In genomic region chr11:86468169-86468568, GRCh38 we compare ENCODE assay signal across 31 cellular contexts.
"Had no signal": no experiment of that assay in that cellular context is flagged by ENCODE, and none has a peak within 500 bp of the region (broad histone marks: within the 10 kb centered on the region; RNA-seq: fewer than 3 reads in every experiment).

No MANE protein-coding gene starts in this region.

- H3K4me1 ChIP-seq: ascending aorta, breast epithelium had no signal

- H3K27me3 Mint-ChIP-seq: activated CD4-positive, alpha-beta T cell treated with anti-CD3 and anti-CD28 coated beads, Interleukin-2, amount 10 ng/mL, durations not matched to agents 7 days and 5 days; activated naive CD4-positive, alpha-beta T cell treated with anti-CD3 and anti-CD28 coated beads, Interleukin-2, amount 10 ng/mL, durations not matched to agents 7 days and 5 days; activated naive CD8-positive, alpha-beta T cell treated with anti-CD3 and anti-CD28 coated beads, Interleukin-2, amount 10 ng/mL, durations not matched to agents 7 days and 5 days; activated T-cell treated with anti-CD3 and anti-CD28 coated beads, Interleukin-2, amount 50 U/mL, for 24 hours; dendritic cell treated with granulocyte-macrophage colony-stimulating factor and Interleukin-4, amounts not matched to agents 40 ng/mL and 50 ng/mL, for 4 days had no signal

- H3K27me3 ChIP-seq: ascending aorta, breast epithelium, cardiac muscle cell, dorsolateral prefrontal cortex, esophagus muscularis mucosa, gastroesophageal sphincter, heart right ventricle had no signal

- H3K4me3 Mint-ChIP-seq: activated CD4-positive, alpha-beta memory T cell treated with anti-CD3 and anti-CD28 coated beads, Interleukin-2, amount 10 ng/mL, durations not matched to agents 7 days and 5 days; activated CD4-positive, alpha-beta T cell treated with anti-CD3 and anti-CD28 coated beads, Interleukin-2, amount 10 ng/mL, durations not matched to agents 7 days and 5 days; activated naive CD4-positive, alpha-beta T cell treated with anti-CD3 and anti-CD28 coated beads, Interleukin-2, amount 10 ng/mL, durations not matched to agents 7 days and 5 days; activated naive CD8-positive, alpha-beta T cell treated with anti-CD3 and anti-CD28 coated beads, Interleukin-2, amount 10 ng/mL, durations not matched to agents 7 days and 5 days; activated T-cell treated with anti-CD3 and anti-CD28 coated beads, Interleukin-2, amount 50 U/mL, for 24 hours; activated T-cell treated with anti-CD3 and anti-CD28 coated beads, Interleukin-2, amount 50 U/mL, for 72 hours; brain; dendritic cell treated with granulocyte-macrophage colony-stimulating factor and Interleukin-4, amounts not matched to agents 40 ng/mL and 50 ng/mL, for 4 days; endodermal cell; WTC11 had no signal

- H3K4me1 Mint-ChIP-seq: activated CD4-positive, alpha-beta memory T cell treated with anti-CD3 and anti-CD28 coated beads, Interleukin-2, amount 10 ng/mL, durations not matched to agents 7 days and 5 days; activated CD4-positive, alpha-beta T cell treated with anti-CD3 and anti-CD28 coated beads, Interleukin-2, amount 10 ng/mL, durations not matched to agents 7 days and 5 days; activated naive CD4-positive, alpha-beta T cell treated with anti-CD3 and anti-CD28 coated beads, Interleukin-2, amount 10 ng/mL, durations not matched to agents 7 days and 5 days; activated naive CD8-positive, alpha-beta T cell treated with anti-CD3 and anti-CD28 coated beads, Interleukin-2, amount 10 ng/mL, durations not matched to agents 7 days and 5 days; WTC11 had no signal

- H3K9me3 Mint-ChIP-seq: activated CD4-positive, alpha-beta memory T cell treated with anti-CD3 and anti-CD28 coated beads, Interleukin-2, amount 10 ng/mL, durations not matched to agents 7 days and 5 days; activated naive CD4-positive, alpha-beta T cell treated with anti-CD3 and anti-CD28 coated beads, Interleukin-2, amount 10 ng/mL, durations not matched to agents 7 days and 5 days; activated naive CD4-positive, alpha-beta T cell treated with anti-CD3 and anti-CD28 coated beads, Interleukin-2, amount 50 U/mL, for 72 hours; activated naive CD8-positive, alpha-beta T cell treated with anti-CD3 and anti-CD28 coated beads, Interleukin-2, amount 10 ng/mL, durations not matched to agents 7 days and 5 days; activated T-cell treated with anti-CD3 and anti-CD28 coated beads, Interleukin-2, amount 50 U/mL, for 24 hours; brain; dendritic cell treated with granulocyte-macrophage colony-stimulating factor and Interleukin-4, amounts not matched to agents 40 ng/mL and 50 ng/mL, for 4 days; endodermal cell; WTC11 had no signal

- ATAC-seq: activated naive CD4-positive, alpha-beta T cell treated with anti-CD3 and anti-CD28 coated beads, Interleukin-2, amount 50 U/mL, for 72 hours; activated T-cell treated with anti-CD3 and anti-CD28 coated beads, Interleukin-2, amount 50 U/mL, for 72 hours; gastroesophageal sphincter; heart right ventricle; WTC11 had no signal

- H3K36me3 ChIP-seq: ascending aorta, breast epithelium, cardiac muscle cell had no signal

- H3K27ac Mint-ChIP-seq: activated CD4-positive, alpha-beta memory T cell treated with anti-CD3 and anti-CD28 coated beads, Interleukin-2, amount 10 ng/mL, durations not matched to agents 7 days and 5 days; activated CD4-positive, alpha-beta T cell treated with anti-CD3 and anti-CD28 coated beads, Interleukin-2, amount 10 ng/mL, durations not matched to agents 7 days and 5 days; activated naive CD4-positive, alpha-beta T cell treated with anti-CD3 and anti-CD28 coated beads, Interleukin-2, amount 10 ng/mL, durations not matched to agents 7 days and 5 days; activated naive CD4-positive, alpha-beta T cell treated with anti-CD3 and anti-CD28 coated beads, Interleukin-2, amount 50 U/mL, for 72 hours; activated naive CD8-positive, alpha-beta T cell treated with anti-CD3 and anti-CD28 coated beads, Interleukin-2, amount 10 ng/mL, durations not matched to agents 7 days and 5 days; activated T-cell treated with anti-CD3 and anti-CD28 coated beads, Interleukin-2, amount 50 U/mL, for 24 hours; activated T-cell treated with anti-CD3 and anti-CD28 coated beads, Interleukin-2, amount 50 U/mL, for 72 hours; brain; dendritic cell treated with granulocyte-macrophage colony-stimulating factor and Interleukin-4, amounts not matched to agents 40 ng/mL and 50 ng/mL, for 4 days; endodermal cell; WTC11 had no signal

- H3K27ac ChIP-seq: ascending aorta, breast epithelium, cardiac muscle cell, coronary artery, dorsolateral prefrontal cortex, esophagus muscularis mucosa, gastroesophageal sphincter, heart right ventricle, VCaP had no signal

- H3K4me3 ChIP-seq: ascending aorta, breast epithelium, cardiac muscle cell, coronary artery, dorsolateral prefrontal cortex, esophagus muscularis mucosa, gastroesophageal sphincter, heart right ventricle had no signal

- DNase-seq: activated CD4-positive, alpha-beta memory T cell treated with anti-CD3 and anti-CD28 coated beads, Interleukin-2, amount 10 ng/mL, durations not matched to agents 7 days and 5 days; activated CD4-positive, alpha-beta T cell treated with anti-CD3 and anti-CD28 coated beads for 1 hour; activated CD4-positive, alpha-beta T cell treated with anti-CD3 and anti-CD28 coated beads for 4 hours; activated CD4-positive, alpha-beta T cell treated with anti-CD3 and anti-CD28 coated beads, Interleukin-2, amount 10 ng/mL, durations not matched to agents 7 days and 5 days; activated CD4-positive, alpha-beta T cell treated with anti-CD3 and anti-CD28 coated beads, Interleukin-2, amount 50 U/mL, for 4 hours; activated CD8-positive, alpha-beta memory T cell treated with anti-CD3 and anti-CD28 coated beads, Interleukin-2, amount 50 U/mL, for 48 hours; activated gamma-delta T cell; activated naive CD4-positive, alpha-beta T cell; activated naive CD4-positive, alpha-beta T cell treated with anti-CD3 and anti-CD28 coated beads, Interleukin-2, amount 10 ng/mL, durations not matched to agents 7 days and 5 days; activated naive CD8-positive, alpha-beta T cell treated with anti-CD3 and anti-CD28 coated beads, Interleukin-2, amount 10 ng/mL, durations not matched to agents 7 days and 5 days; activated T-cell treated with anti-CD3 and anti-CD28 coated beads for 4 hours; activated T-cell treated with anti-CD3 and anti-CD28 coated beads, Interleukin-2, amount 50 U/mL, for 24 hours; activated T-cell treated with anti-CD3 and anti-CD28 coated beads, Interleukin-2, amount 50 U/mL, for 72 hours; central memory CD4-positive, alpha-beta T cell; dorsolateral prefrontal cortex; effector memory CD4-positive, alpha-beta T cell; endodermal cell; foreskin melanocyte; heart right ventricle; T-helper 2 cell had no signal

- H3K9me3 ChIP-seq: ascending aorta, breast epithelium, esophagus muscularis mucosa, gastroesophageal sphincter, heart right ventricle had no signal

- H3K36me3 Mint-ChIP-seq: activated naive CD4-positive, alpha-beta T cell treated with anti-CD3 and anti-CD28 coated beads, Interleukin-2, amount 10 ng/mL, durations not matched to agents 7 days and 5 days; activated naive CD8-positive, alpha-beta T cell treated with anti-CD3 and anti-CD28 coated beads, Interleukin-2, amount 10 ng/mL, durations not matched to agents 7 days and 5 days; brain; WTC11 had no signal
